ENCODE assay signal across 30 cellular contexts in the genomic region with DNA sequence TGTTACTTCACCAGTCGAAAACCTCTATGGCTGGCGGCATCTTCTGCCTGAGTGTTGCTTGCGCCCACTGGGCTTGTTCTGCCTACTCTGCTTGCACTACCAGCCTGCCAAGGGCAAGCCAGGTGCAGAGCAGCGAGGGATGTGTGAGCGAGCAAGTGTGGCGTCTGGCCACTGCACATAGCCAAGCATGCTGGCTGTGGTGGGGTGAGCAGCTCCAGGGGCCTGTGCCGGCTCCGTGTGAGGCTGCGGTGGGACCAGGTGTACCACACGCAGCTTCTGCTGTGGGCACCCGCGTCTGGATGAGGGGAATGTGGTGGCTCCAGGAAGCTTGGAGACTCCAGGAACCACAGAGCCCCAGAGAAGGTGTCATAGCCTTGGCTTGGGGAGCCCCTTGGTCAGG.
"Had no signal": no experiment of that assay in that cellular context is flagged by ENCODE, and none has a peak within 500 bp of the region (broad histone marks: within the 10 kb centered on the region; RNA-seq: fewer than 3 reads in every experiment).

No MANE protein-coding gene starts in this region.

- H3K27ac ChIP-seq: KMS-11, PC-9, RWPE1, SJCRH30, SK-N-MC had no signal

- DNase-seq: Karpas-422, KBM-7, MM.1S, MV-4-11, NCI-H1092, NCI-H1105, NCI-H1417 treated with DMSO at 0.1 percent for 48 hours, NCI-H1436 treated with DMSO at 0.1 percent for 48 hours, NCI-H1694 treated with DMSO at 0.1 percent for 48 hours, NCI-H187 treated with DMSO at 0.1 percent for 48 hours, NCI-H2029, NCI-H2081, NCI-H2171 treated with DMSO at 0.1 percent for 48 hours, NCI-H2227 treated with DMSO at 0.1 percent for 48 hours, NCI-H345, NCI-H446, NCI-H510A treated with DMSO at 0.1 percent for 48 hours, NCI-H524 treated with DMSO at 0.1 percent for 48 hours, NCI-H526 treated with DMSO at 0.1 percent for 48 hours, NCI-H774, PC-9, SHP77, SIG-M5, SJCRH30 had no signal

- H3K36me3 ChIP-seq: SJCRH30 had no signal

- ATAC-seq: Panc1, Right ventricle myocardium inferior, SK-N-SH treated with all-trans-retinoic acid at 6 μM for 48 hours had no signal

- H3K9ac ChIP-seq: KMS-11 had no signal

- H3K9me3 ChIP-seq: SJCRH30 had no signal

- H3K27me3 ChIP-seq: SJCRH30 had no signal

- H3K4me2 ChIP-seq: KMS-11, PC-9 had no signal

- H3K4me3 ChIP-seq: PC-9, SJCRH30, SK-N-MC had no signal

- H2AFZ ChIP-seq: PC-9 had no signal
